ENCODE assay signal across 1 cellular context in genomic region chr16:17408955-17409441, GRCh38.
TF ChIP-seq lines count a peak whose summit lies in the region.

No MANE protein-coding gene starts in this region.

TF ChIP-seq in SK-N-SH treated with all-trans-retinoic acid at 6 μM for 48 hours, 23 proteins besides CTCF, POLR2A, EP300 and RAD21 (continued from another document):
- no peak for TF ChIP-seq CSRNP3 (CRISPR knock-in tag; IDR thresholded peaks at IDR 0.05)
